ENCODE assay signal across 8 cellular contexts in the genomic region with DNA sequence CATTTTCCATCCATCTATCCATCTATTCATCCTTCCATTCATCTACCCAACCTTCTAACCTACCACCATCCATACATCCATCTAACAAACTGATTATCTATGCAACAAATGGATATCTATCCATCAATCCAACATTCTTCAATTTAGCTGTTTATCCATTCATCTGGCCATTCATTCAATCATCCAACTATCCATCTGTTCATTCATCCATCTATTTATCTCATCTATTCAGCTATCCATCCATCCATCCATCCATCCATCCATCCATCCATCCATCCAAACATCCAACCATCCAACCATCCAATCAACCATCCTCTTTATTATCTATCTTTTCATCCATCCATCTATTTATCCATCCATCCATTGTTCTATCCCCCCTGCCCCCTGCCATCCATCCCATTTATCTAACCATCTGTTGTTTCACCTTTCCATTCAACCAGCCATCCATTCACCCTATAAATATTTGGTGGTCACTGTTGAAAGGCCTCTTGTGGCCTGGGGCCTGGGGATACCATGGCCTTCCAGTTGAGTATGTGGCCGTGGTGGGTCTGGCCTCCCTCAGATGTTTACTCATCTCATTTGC.
"Had no signal": no experiment of that assay in that cellular context is flagged by ENCODE, and none has a peak within 500 bp of the region (broad histone marks: within the 10 kb centered on the region; RNA-seq: fewer than 3 reads in every experiment).

No MANE protein-coding gene starts in this region.

- H3K4me3 ChIP-seq: GM23248 had no signal

- H3K9me3 Mint-ChIP-seq: H9, HFFc6, IgD-negative memory B cell had no signal

- FAIRE-seq: H54 had no signal

- H3K4me3 Mint-ChIP-seq: H9, HFFc6, IgD-negative memory B cell had no signal

- H3K27ac ChIP-seq: GM23248 had no signal

- H3K27ac Mint-ChIP-seq: H9, HFFc6 had no signal

- DNase-seq: GM23248, GOT3, H9, HCEC 1CT, HFFc6, KG1 had no signal

- H2AFZ ChIP-seq: GM23248 had no signal

- H3K9ac ChIP-seq: GM23248 had no signal

- H3K27me3 Mint-ChIP-seq: IgD-negative memory B cell had no signal
